8 cellular contexts compared by ENCODE assay signal in genomic region chr10:96374985-96375830, GRCh38. TPM values are rescaled to one million over a fixed set of nuclear protein-coding genes. Genes with fewer than 3 reads are reported as not detected.
DNase-seq lines count a peak whose midpoint lies in the region; ATAC-seq and TF ChIP-seq lines count a peak whose summit lies in the region.

No MANE protein-coding gene starts in this region.

- TF ChIP-seq EP300 in upper lobe of left lung (IDR thresholded peaks at IDR 0.05), result no peak

- no peak for TF ChIP-seq POLR2A in adrenal gland (IDR thresholded peaks at IDR 0.05)
- TF ChIP-seq POLR2A in upper lobe of left lung (IDR thresholded peaks at IDR 0.05), result no peak

- CTCF ChIA-PET in HEK293 (lab: Yijun Ruan, JAX), result interaction anchor here (0.6 to 2.6 kb wide), 58 partner anchors 9 to 1987 kb away, joined by 3 to 29 read pairs (median 4); partner anchors contain the start of genes OPALIN and TLL2

- intact Hi-C loops in adrenal gland (cut with DNase I) (loop anchor here (5.0 to 10.0 kb wide), 3 partner anchors 130 to 840 kb away; partner anchors contain the start of gene TLL2 (in 1 of the 2)), heart right ventricle (cut with DNase I) (loop anchor here in 8 of 10 donors (2.0 to 10.0 kb wide), 6 partner anchors 137 to 650 kb away; partner anchors contain the start of genes TLL2 (in 4 of the 8) and LCOR (in 3 of the 8)), posterior vena cava (cut with DNase I) (no loop called here)

- peak; percentile 99 for TF ChIP-seq CTCF in HEK293 (tag by site-specific recombination; IDR thresholded peaks at IDR 0.05)
- TF ChIP-seq CTCF in adrenal gland (IDR thresholded peaks at IDR 0.05), result peak; percentile 84 to 97 (median 90)
- peak; percentile 91 to 100 (median 98) for TF ChIP-seq CTCF in heart right ventricle (IDR thresholded peaks at IDR 0.05)
- TF ChIP-seq CTCF in upper lobe of left lung (IDR thresholded peaks at IDR 0.05), result peak; percentile 89 to 96 (median 92)

- H3K9me3 ChIP-seq in HEK293 (ENCODE audit: control insufficient read depth, insufficient read depth, low read depth, low read length) (no peaks in the 10 kb centered on the region), adrenal gland (replicated peaks in 1 of 3) (no peaks in the 10 kb centered on the region), heart right ventricle (no peaks in the 10 kb centered on the region), upper lobe of left lung (no peaks in the 10 kb centered on the region)

- WGBS in adrenal gland, 4 donors, result 5 to 10% (median 6%) methylated on average over 14 to 36 of the region's 36 CpGs
- WGBS in heart right ventricle, 2 donors, result 6 to 7% methylated on average over 36 of the region's 36 CpGs
- 8 to 9% methylated on average over 22 to 35 of the region's 36 CpGs for WGBS in upper lobe of left lung, 2 donors

- H3K4me1 ChIP-seq in HEK293 (ENCODE audit: control insufficient read depth, insufficient read depth, low read length), result no peaks in the 10 kb centered on the region
- peaks cover 0 to 3% of the 10 kb centered on the region in 2 donors for H3K4me1 ChIP-seq in adrenal gland (replicated peaks in 1 of 2)
- peaks cover 2 to 38% (median 14%) of the 10 kb centered on the region in 9 donors for H3K4me1 ChIP-seq in heart right ventricle
- peaks cover 3 to 17% (median 5%) of the 10 kb centered on the region in 4 donors for H3K4me1 ChIP-seq in upper lobe of left lung

- H3K27me3 ChIP-seq in adrenal gland (no peaks in the 10 kb centered on the region), heart right ventricle (no peaks in the 10 kb centered on the region), upper lobe of left lung (peaks cover 0 to 2% (median 0%) of the 10 kb centered on the region in 4 donors)

- POLR2A ChIA-PET in HEK293 (lab: Yijun Ruan, JAX), result interaction anchor here (0.7 kb wide), 1 partner anchor 138 kb away, joined by 3 read pairs; the partner anchor contains the start of gene TLL2

- DNase-seq in GF-D8 (lab: John Stamatoyannopoulos, UW), result peak; percentile 60
- peak; percentile 37 for DNase-seq in NCI-H1048 (lab: John Stamatoyannopoulos, UW)
- DNase-seq in SW 1271 (lab: John Stamatoyannopoulos, UW), result peak; percentile 34 to 77
- peak; percentile 86 to 94 (median 89) for DNase-seq in adrenal gland
- peak; percentile 84 to 88 for DNase-seq in heart right ventricle
- peak; percentile 96 for DNase-seq in posterior vena cava (ENCODE audit: low spot score)
- DNase-seq in upper lobe of left lung, result peak; percentile 83 to 89

- H3K4me3 ChIP-seq in HEK293 (ENCODE audit: low read depth, low read length) (peak overlapping the region; percentile 26), adrenal gland (peak overlapping the region in 3 of 4 donors; percentile 18 to 58 (median 20)), heart right ventricle (peak overlapping the region in 9 of 10 donors; percentile 30 to 58 (median 50)), upper lobe of left lung (peak overlapping the region; percentile 10 to 44 (median 40))

- H3K27ac ChIP-seq in HEK293 (ENCODE audit: extremely low read depth, low read depth, low read length) (no peak overlapping the region; the same call in 1 of the 2 replicates), adrenal gland (no peak overlapping the region), heart right ventricle (peak overlapping the region in 2 of 10 donors; percentile 15 to 30), upper lobe of left lung (no peak overlapping the region)

- ATAC-seq in heart right ventricle (peak; percentile 83 to 90 (median 86)), upper lobe of left lung (ENCODE audit: low FRiP score in 2 of 2) (peak; percentile 91 to 94)

- H3K36me3 ChIP-seq in HEK293 (ENCODE audit: control insufficient read depth in 2 of 2, insufficient read depth in 1 of 2, low read length in 2 of 2), result no peaks in the 10 kb centered on the region
- no peaks in the 10 kb centered on the region for H3K36me3 ChIP-seq in adrenal gland (replicated peaks in 1 of 2)
- H3K36me3 ChIP-seq in heart right ventricle, result no peaks in the 10 kb centered on the region
- no peaks in the 10 kb centered on the region for H3K36me3 ChIP-seq in upper lobe of left lung

TF ChIP-seq in HEK293, 187 proteins besides CTCF, POLR2A, EP300 and RAD21 (continues in another document):
- TF ChIP-seq SP7 (tag by site-specific recombination; IDR thresholded peaks at IDR 0.05), result peak; percentile 55
- peak; percentile 83 for TF ChIP-seq ZNF335 (tag by site-specific recombination; conservative IDR thresholded peaks at IDR 0.05)
- peak; percentile 60 for TF ChIP-seq GLIS2 (tag by site-specific recombination; IDR thresholded peaks at IDR 0.05)
- 0 out of 2 replicates have a peak, but pooled peaks have one; percentile 51 for TF ChIP-seq TRIM28 (IDR thresholded peaks at IDR 0.05; ENCODE audit: borderline replicate concordance, low read length)
- TF ChIP-seq GLIS1 (tag by site-specific recombination; IDR thresholded peaks at IDR 0.05), result peak; percentile 60
- TF ChIP-seq KLF17 (tag by site-specific recombination; IDR thresholded peaks at IDR 0.05), result peak; percentile 56; the same call in 1 of the 2 replicates
- TF ChIP-seq ZBTB26 (tag by site-specific recombination; optimal IDR thresholded peaks at IDR 0.05), result peak; percentile 61
- peak; percentile 98 for TF ChIP-seq ZIC2 (tag by site-specific recombination; IDR thresholded peaks at IDR 0.05)
- TF ChIP-seq ZBTB17 (tag by site-specific recombination; IDR thresholded peaks at IDR 0.05), result peak; percentile 97
- no peak for TF ChIP-seq ZNF324 (tag by site-specific recombination; IDR thresholded peaks at IDR 0.05)
- TF ChIP-seq ZNF629 (tag by site-specific recombination; IDR thresholded peaks at IDR 0.05), result peak; percentile 30; the same call in 1 of the 2 replicates
- 0 out of 2 replicates have a peak, but pooled peaks have one; percentile 53 for TF ChIP-seq ZBTB48 (tag by site-specific recombination; IDR thresholded peaks at IDR 0.05)
- TF ChIP-seq ZNF660 (tag by site-specific recombination; IDR thresholded peaks at IDR 0.05), result peak; percentile 81
- no peak; the same call in 1 of the 2 replicates for TF ChIP-seq ZBTB10 (tag by site-specific recombination; IDR thresholded peaks at IDR 0.05)
- TF ChIP-seq ZXDB (tag by site-specific recombination; IDR thresholded peaks at IDR 0.05), result peak; percentile 43; the same call in 1 of the 2 replicates
- TF ChIP-seq ZFP3 (tag by site-specific recombination; IDR thresholded peaks at IDR 0.05; ENCODE audit: low read depth), result peak; percentile 57; the same call in 1 of the 2 replicates
- TF ChIP-seq ZNF501 (tag by site-specific recombination; IDR thresholded peaks at IDR 0.05), result peak; percentile 37; the same call in 1 of the 2 replicates
- peak; percentile 42; the same call in 1 of the 2 replicates for TF ChIP-seq ZBTB8A (tag by site-specific recombination; IDR thresholded peaks at IDR 0.05)
- TF ChIP-seq ZBTB21 (tag by site-specific recombination; IDR thresholded peaks at IDR 0.05), result no peak
- TF ChIP-seq ZSCAN30 (tag by site-specific recombination; IDR thresholded peaks at IDR 0.05), result peak; percentile 53; the same call in 1 of the 2 replicates

RNA-seq across cellular contexts. Expression of gene OPALIN, which starts 16.4 kb away (rescaled TPM):
- not detected for total RNA-seq in adrenal gland
- not detected for polyA plus RNA-seq in adrenal gland
- total RNA-seq in heart right ventricle, result not detected
- not detected for polyA plus RNA-seq in heart right ventricle
- not detected for total RNA-seq in posterior vena cava
- total RNA-seq in upper lobe of left lung, result not detected

Comparison
In these comparisons a context has a peak if more than half of its experiments do, and no peak if none do; other contexts are left out.
1. DNase-seq: peak in every context shown above with its lines; median percentile 96 in posterior vena cava; 89 in adrenal gland; 86 in heart right ventricle; 86 in upper lobe of left lung; 60 in GF-D8; 56 in SW 1271; 37 in NCI-H1048.
2. intact Hi-C loops: an anchor here in adrenal gland (5.0 to 10.0 kb wide) and heart right ventricle (2.0 to 10.0 kb wide); none called in posterior vena cava.